ENCODE assay signal across 7 cellular contexts in the genomic region with DNA sequence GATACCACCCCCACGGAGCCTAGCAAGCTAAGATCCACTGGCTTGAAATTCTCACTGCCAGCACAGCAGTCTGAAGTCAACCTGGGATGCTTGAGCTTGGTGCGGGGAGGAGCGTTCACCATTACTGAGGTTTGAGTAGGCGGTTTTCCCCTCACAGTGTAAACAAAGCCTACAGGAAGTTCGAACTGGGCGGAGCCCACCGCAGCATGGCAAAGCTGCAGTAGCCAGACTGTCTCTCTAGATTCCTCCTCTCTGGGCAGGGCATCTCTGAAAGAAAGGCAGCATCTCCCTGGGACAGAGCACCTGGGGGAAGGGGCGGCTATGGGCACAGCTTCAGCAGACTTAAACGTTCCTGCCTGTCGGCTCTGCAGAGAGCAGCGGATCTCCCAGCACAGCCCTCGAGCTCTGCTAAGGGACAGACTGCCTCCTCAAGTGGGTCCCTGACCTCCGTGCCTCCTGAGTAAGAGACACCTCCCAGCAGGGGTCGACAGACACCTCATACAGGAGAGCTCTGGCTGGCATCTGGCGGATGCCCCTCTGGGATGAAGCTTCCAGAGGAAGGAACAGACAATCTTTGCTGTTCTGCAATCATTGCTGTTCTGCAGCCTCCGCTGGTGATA. TPM values are rescaled to one million over a fixed set of nuclear protein-coding genes. Genes with fewer than 3 reads are reported as not detected.
DNase-seq lines count a peak whose midpoint lies in the region; ATAC-seq and TF ChIP-seq lines count a peak whose summit lies in the region.
"Not testable (repeated sequence)": the region's sequence is repeated elsewhere in the genome, so short reads cannot be mapped to it uniquely, and the experiment has no call there.

No MANE protein-coding gene starts in this region.

- H3K27me3 ChIP-seq in foreskin keratinocyte, result not testable (repeated sequence)

- DNase-seq in NB4 (ENCODE audit: low read depth) (peak; percentile 27), T-helper 22 cell (ENCODE audit: low read depth) (peak; percentile 22)
- DNase-seq in activated T-cell treated with anti-CD3 and anti-CD28 coated beads, Interleukin-2, amount 50 U/mL, for 72 hours, result peak; percentile 64 to 68
- DNase-seq in foreskin keratinocyte, result not testable (repeated sequence)
- peak; percentile 16 to 34 for DNase-seq in stimulated activated CD4-positive, alpha-beta T cell treated with anti-CD3 and anti-CD28 coated beads, Interleukin-15, amount 100 ng/mL, for 1 hour (ENCODE audit: low read depth in 1 of 2, low spot score in 1 of 2)

- peak; percentile 60 for ATAC-seq in GM18873 (IDR thresholded peaks at IDR 0.05; ENCODE audit: low FRiP score, unreplicated experiment)
- peak; percentile 84 for ATAC-seq in HG02852 (IDR thresholded peaks at IDR 0.05; ENCODE audit: unreplicated experiment)
- ATAC-seq in activated T-cell treated with anti-CD3 and anti-CD28 coated beads, Interleukin-2, amount 50 U/mL, for 72 hours (replicated peaks in 1 of 2), result peak; percentile 81 to 89
- ATAC-seq in foreskin keratinocyte, result peak; percentile 24

- H3K27ac Mint-ChIP-seq in activated T-cell treated with anti-CD3 and anti-CD28 coated beads, Interleukin-2, amount 50 U/mL, for 72 hours, result peak overlapping the region; percentile 13

- peaks cover 21% of the 10 kb centered on the region for H3K4me1 Mint-ChIP-seq in activated T-cell treated with anti-CD3 and anti-CD28 coated beads, Interleukin-2, amount 50 U/mL, for 72 hours (ENCODE audit: low read depth)

- not testable (repeated sequence) for TF ChIP-seq POLR2A in NB4 (IDR thresholded peaks at IDR 0.05; ENCODE audit: extremely low read depth, insufficient read length)

- peaks cover 16 to 27% of the 10 kb centered on the region in 2 donors for H3K36me3 Mint-ChIP-seq in activated T-cell treated with anti-CD3 and anti-CD28 coated beads, Interleukin-2, amount 50 U/mL, for 72 hours (ENCODE audit: insufficient read depth in 2 of 2)

- not testable (repeated sequence) for H3K4me1 ChIP-seq in foreskin keratinocyte

- H3K9me3 Mint-ChIP-seq in activated T-cell treated with anti-CD3 and anti-CD28 coated beads, Interleukin-2, amount 50 U/mL, for 72 hours, result peaks cover 13 to 20% of the 10 kb centered on the region in 2 donors

- not testable (repeated sequence) for TF ChIP-seq CTCF in NB4 (IDR thresholded peaks at IDR 0.05; ENCODE audit: low read depth, low read length); foreskin keratinocyte (conservative IDR thresholded peaks at IDR 0.05)

- H3K27me3 Mint-ChIP-seq in activated T-cell treated with anti-CD3 and anti-CD28 coated beads, Interleukin-2, amount 50 U/mL, for 72 hours (ENCODE audit: low read depth), result not testable (repeated sequence)

- H3K4me3 ChIP-seq in NB4 (ENCODE audit: low read depth, low read length), result not testable (repeated sequence)

- peak overlapping the region; percentile 56 to 58 for H3K4me3 Mint-ChIP-seq in activated T-cell treated with anti-CD3 and anti-CD28 coated beads, Interleukin-2, amount 50 U/mL, for 72 hours

- H3K27ac ChIP-seq in foreskin keratinocyte, result not testable (repeated sequence)

RNA-seq across cellular contexts. Expression of gene CEP78, which starts 34.6 kb away (rescaled TPM):
- 10 to 100 TPM; 42.3 to 43.6 TPM for total RNA-seq in activated T-cell treated with anti-CD3 and anti-CD28 coated beads, Interleukin-2, amount 50 U/mL, for 72 hours
- total RNA-seq in foreskin keratinocyte, result 25.1 and 27.1 TPM in 2 replicates
- polyA plus RNA-seq in foreskin keratinocyte, result 9.5 and 11.9 TPM in 2 replicates

Comparison
In these comparisons a context has a peak if more than half of its experiments do, and no peak if none do; other contexts are left out.
1. ATAC-seq: peak in every context shown above with its lines; median percentile 85 in activated T-cell treated with anti-CD3 and anti-CD28 coated beads, Interleukin-2, amount 50 U/mL, for 72 hours; 84 in HG02852; 60 in GM18873; 24 in foreskin keratinocyte.